ENCODE assay signal across 11 cellular contexts in genomic region chr11:68854273-68854958, GRCh38. TPM values are rescaled to one million over a fixed set of nuclear protein-coding genes. Genes with fewer than 3 reads are reported as not detected.
A peak's percentile ranks its signal among the peaks of the same experiment; 100 is the strongest.
DNase-seq lines count a peak whose midpoint lies in the region; ATAC-seq and TF ChIP-seq lines count a peak whose summit lies in the region.
"Had no signal": no experiment of that assay in that cellular context is flagged by ENCODE, and none has a peak within 500 bp of the region (broad histone marks: within the 10 kb centered on the region; RNA-seq: fewer than 3 reads in every experiment).

No MANE protein-coding gene starts in this region.

- intact Hi-C loops in IMR-90 (cut with micrococcal nuclease) = no loop called here
- intact Hi-C loops in heart left ventricle (cut with DNase I) = loop anchor here in 2 of 10 donors (10.0 kb wide), 2 partner anchors 240 to 250 kb away; no protein-coding TSS in a partner anchor

- H4K5ac ChIP-seq in IMR-90 (ENCODE audit: low read depth, low read length) = no peak overlapping the region

- H3K4me1 ChIP-seq in ACC112 (ENCODE audit: control insufficient read depth, insufficient read depth, low read length, unreplicated experiment) (peaks cover 17% of the 10 kb centered on the region), IMR-90 (ENCODE audit: control insufficient read depth, insufficient read depth, low read length) (peaks cover 2% of the 10 kb centered on the region; the same call in 1 of the 2 replicates), heart left ventricle (peaks cover 0 to 24% (median 9%) of the 10 kb centered on the region in 12 donors), neuronal stem cell (ENCODE audit: control insufficient read depth in 2 of 2, insufficient read depth in 1 of 2, low read depth in 1 of 2, low read length in 2 of 2) (peaks cover 2 to 3% of the 10 kb centered on the region in 2 donors)

- H3K9ac ChIP-seq in IMR-90 (ENCODE audit: low read depth, low read length) (no peak overlapping the region), neuronal stem cell (ENCODE audit: low read depth, low read length, poor library complexity) (no peak overlapping the region)

- BruUV-seq in IMR-90 (replicated peaks; lab: Mats Ljungman, UMichigan) = no TSS peak

- no peak overlapping the region for H2BK12ac ChIP-seq in neuronal stem cell (ENCODE audit: low read length)

- no peaks in the 10 kb centered on the region for H3K79me2 ChIP-seq in ACC112 (ENCODE audit: control insufficient read depth, insufficient read depth, low read length, unreplicated experiment)

- H3K14ac ChIP-seq in IMR-90 (replicated peaks; ENCODE audit: low read depth, low read length) (no peak overlapping the region), neuronal stem cell (ENCODE audit: low read length) (peak overlapping the region; percentile 74)

- WGBS in IMR-90 (ENCODE audit: extremely low coverage in 2 of 2, insufficient read length in 1 of 2), 2 experiments = 36% methylated on average over 6 of the region's 42 CpGs; no CpG with 5 or more reads in 1 of the 2 experiments
- 22 to 35% (median 32%) methylated on average over 36 to 42 of the region's 42 CpGs for WGBS in heart left ventricle, 4 donors
- no CpG with 5 or more reads among the region's 42 CpGs for WGBS in neuronal stem cell (ENCODE audit: extremely low coverage in 2 of 2, insufficient read length in 2 of 2, insufficient replicate concordance in 1 of 2), 2 donors

- H3K4me3 ChIP-seq in ACC112 (ENCODE audit: low read depth, low read length) (peak overlapping the region; percentile 68), IMR-90 (ENCODE audit: insufficient read depth, low read depth, low read length) (no peak overlapping the region), heart left ventricle (peak overlapping the region in 11 of 12 donors; percentile 41 to 66 (median 60)), neuronal stem cell (ENCODE audit: low read length in 2 of 2) (peak overlapping the region in 1 of 2 donors; percentile 72)

- peaks cover 26% of the 10 kb centered on the region for H3K27me3 ChIP-seq in ACC112 (ENCODE audit: insufficient read depth, low read length)
- peaks cover 26% of the 10 kb centered on the region for H3K27me3 ChIP-seq in IMR-90 (ENCODE audit: control insufficient read depth, insufficient read depth, low read length)
- H3K27me3 ChIP-seq in heart left ventricle = peaks cover 0 to 10% (median 0%) of the 10 kb centered on the region in 9 donors
- H3K27me3 ChIP-seq in neuronal stem cell (ENCODE audit: control insufficient read depth in 3 of 3, insufficient read depth in 3 of 3, low read depth in 1 of 3, low read length in 3 of 3) = peaks cover 11 to 48% (median 33%) of the 10 kb centered on the region in 3 experiments

- no peaks in the 10 kb centered on the region for H3K36me3 ChIP-seq in ACC112 (ENCODE audit: insufficient read depth, low read length)
- no peaks in the 10 kb centered on the region for H3K36me3 ChIP-seq in IMR-90 (ENCODE audit: control insufficient read depth, insufficient read depth, low read length)
- no peaks in the 10 kb centered on the region for H3K36me3 ChIP-seq in heart left ventricle
- H3K36me3 ChIP-seq in neuronal stem cell (replicated peaks in 1 of 2; ENCODE audit: control insufficient read depth in 2 of 2, insufficient read depth in 2 of 2, low read length in 2 of 2) = no peaks in the 10 kb centered on the region

- no peak for TF ChIP-seq CTCF in IMR-90 (conservative IDR thresholded peaks at IDR 0.05; ENCODE audit: low read depth, low read length)
- TF ChIP-seq CTCF in heart left ventricle (IDR thresholded peaks at IDR 0.05) = no peak

- H4K20me1 ChIP-seq in IMR-90 (ENCODE audit: insufficient read depth, low read length) = no peaks in the 10 kb centered on the region

- H2BK5ac ChIP-seq in IMR-90 (ENCODE audit: low read depth, low read length, poor library complexity, severe bottlenecking) (no peak overlapping the region), neuronal stem cell (ENCODE audit: low read length) (no peak overlapping the region)

- POLR2A ChIA-PET in IMR-90 (lab: Charles Lee; ENCODE audit: unreplicated experiment) = interaction anchor here (0.6 kb wide), 1 partner anchor 51 kb away, joined by 4 read pairs; no protein-coding TSS in a partner anchor

- in situ Hi-C loops in IMR-90 (cut with MboI; ENCODE audit: low sequenced_read_pairs) = no loop called here

- peak overlapping the region; percentile 18; the same call in 1 of the 2 replicates for H3K4me2 ChIP-seq in IMR-90 (ENCODE audit: low read depth, low read length)
- H3K4me2 ChIP-seq in neuronal stem cell (ENCODE audit: insufficient read depth, low read length, poor library complexity, severe bottlenecking) = peak overlapping the region; percentile 64

- H3K9me3 ChIP-seq in IMR-90 (ENCODE audit: control insufficient read depth, insufficient read depth, low read length) (no peaks in the 10 kb centered on the region; the same call in 1 of the 2 replicates), heart left ventricle (no peaks in the 10 kb centered on the region), neuronal stem cell (replicated peaks in 1 of 2; ENCODE audit: control insufficient read depth in 2 of 2, insufficient read depth in 1 of 2, low read depth in 1 of 2, low read length in 2 of 2) (peaks cover 0 to 5% of the 10 kb centered on the region in 2 donors)

- no peak for TF ChIP-seq RAD21 in IMR-90 (IDR thresholded peaks at IDR 0.05; ENCODE audit: low read length)

- H4K91ac ChIP-seq in IMR-90 (ENCODE audit: insufficient read depth, low read depth, low read length) (no peak overlapping the region), neuronal stem cell (ENCODE audit: low read depth, low read length, poor library complexity) (no peak overlapping the region)

- H2BK120ac ChIP-seq in IMR-90 (ENCODE audit: low read depth, low read length) (no peak overlapping the region), neuronal stem cell (ENCODE audit: low read depth, low read length) (no peak overlapping the region)

- no peak overlapping the region for H3K56ac ChIP-seq in IMR-90 (ENCODE audit: extremely low read depth, insufficient read depth, low read length)

- TF ChIP-seq POLR2A in IMR-90 (IDR thresholded peaks at IDR 0.05; ENCODE audit: low read depth, low read length) (no peak), heart left ventricle (IDR thresholded peaks at IDR 0.05) (no peak)

- H3K27ac ChIP-seq in ACC112 (ENCODE audit: low read depth, low read length) (no peak overlapping the region), IMR-90 (ENCODE audit: insufficient read depth, low read length) (no peak overlapping the region), heart left ventricle (no peak overlapping the region), neuronal stem cell (replicated peaks; ENCODE audit: low read length) (no peak overlapping the region)

- no peaks in the 10 kb centered on the region for H3K9me1 ChIP-seq in IMR-90 (ENCODE audit: insufficient read depth, low read length)

- no peak overlapping the region for H4K8ac ChIP-seq in IMR-90 (ENCODE audit: low read depth in 2 of 2, low read length in 2 of 2)
- H4K8ac ChIP-seq in neuronal stem cell (ENCODE audit: low read depth, low read length) = peak overlapping the region; percentile 27

- H3K23ac ChIP-seq in IMR-90 (ENCODE audit: low read depth, low read length) = no peak overlapping the region; the same call in 1 of the 2 replicates
- peak overlapping the region; percentile 62 for H3K23ac ChIP-seq in neuronal stem cell (ENCODE audit: low read depth, low read length, poor library complexity)

- dilution Hi-C loops in IMR-90 (cut with HindIII; ENCODE audit: low sequenced_read_pairs, unreplicated experiment) = no loop called here

- DNase-seq in IMR-90 = no peak
- no peak for DNase-seq in heart left ventricle
- DNase-seq in neuronal stem cell (ENCODE audit: low spot score) = no peak
- DNase-seq in NCI-H524 treated with DMSO at 0.1 percent for 48 hours (lab: John Stamatoyannopoulos, UW) = no peak
- no peak for DNase-seq in stimulated activated CD4-positive, alpha-beta T cell treated with anti-CD3 and anti-CD28 coated beads, Interleukin-4, amount 100 ng/mL, for 24 hours
- DNase-seq: MM.1S, NCI-H526 treated with DMSO at 0.1 percent for 48 hours, T-helper 2 cell had no signal

- H2AK5ac ChIP-seq in IMR-90 (ENCODE audit: low read depth, low read length) = no peak overlapping the region
- peak overlapping the region; percentile 33 for H2AK5ac ChIP-seq in neuronal stem cell (ENCODE audit: low read depth, low read length)

- no peak overlapping the region for H3K4ac ChIP-seq in IMR-90 (ENCODE audit: low read depth, low read length)
- H3K4ac ChIP-seq in neuronal stem cell (ENCODE audit: low read length) = no peak overlapping the region

- no peaks in the 10 kb centered on the region for H3K79me1 ChIP-seq in IMR-90 (ENCODE audit: low read depth in 1 of 2, low read length in 2 of 2)
- H3K79me1 ChIP-seq in neuronal stem cell (ENCODE audit: low read depth, low read length) = no peaks in the 10 kb centered on the region

- H2BK15ac ChIP-seq in IMR-90 (ENCODE audit: low read depth, low read length) (no peak overlapping the region), neuronal stem cell (ENCODE audit: low read length) (no peak overlapping the region)

- no peak overlapping the region for H2BK20ac ChIP-seq in IMR-90 (ENCODE audit: low read depth, low read length)

- no peak for ATAC-seq in IMR-90 (ENCODE audit: low read depth)
- ATAC-seq in heart left ventricle = no peak
- no peak for ATAC-seq in GM21619 (IDR thresholded peaks at IDR 0.05; ENCODE audit: unreplicated experiment)
- ATAC-seq in HG02678 (IDR thresholded peaks at IDR 0.05; ENCODE audit: unreplicated experiment) = no peak

- H3K18ac ChIP-seq in IMR-90 (ENCODE audit: low read depth, low read length) = no peak overlapping the region
- peak overlapping the region; percentile 86 for H3K18ac ChIP-seq in neuronal stem cell (ENCODE audit: low read length)

- no peak overlapping the region for H2AFZ ChIP-seq in ACC112 (ENCODE audit: low read length, unreplicated experiment)
- peak overlapping the region; percentile 16 for H2AFZ ChIP-seq in IMR-90 (replicated peaks; ENCODE audit: low read length, poor library complexity)
- peak overlapping the region; percentile 75 for H2AFZ ChIP-seq in neuronal stem cell (ENCODE audit: low read length)

- CTCF ChIA-PET in IMR-90 (lab: Yijun Ruan, JAX) = interaction anchor here (1.2 kb wide), 1 partner anchor 222 kb away, joined by 3 read pairs; no protein-coding TSS in a partner anchor

- H2AK9ac ChIP-seq in IMR-90 (replicated peaks; ENCODE audit: low read depth, low read length, poor library complexity) = peak overlapping the region; percentile 29

RNA-seq across cellular contexts. Expression of gene CPT1A, which starts 12.7 kb away (rescaled TPM):
- total RNA-seq in IMR-90 (2012; rRNA removed) (18.6 and 21.3 TPM in 2 replicates), heart left ventricle (100 to 1,000 TPM in 1 of 9 donors, 10 to 100 TPM in 8; 33.0 to 116 (median 51.9) TPM)
- polyA plus RNA-seq in IMR-90 (2012; rRNA removed) (12.8 and 15.4 TPM in 2 replicates), heart left ventricle (10 to 100 TPM; 20.9 to 38.5 TPM)
- 8.4 and 13.6 TPM in 2 replicates for polyA plus RNA-seq in IMR-90 (2012; cell fraction: cytosol; rRNA removed)
- polyA plus RNA-seq in IMR-90 (2012; cell fraction: nucleus; rRNA removed; ENCODE audit: low replicate concordance) = 15.5 and 18.3 TPM in 2 replicates
- 0.84 TPM for polyA plus RNA-seq in neuronal stem cell (2013, experiment 1 of 2)
- 0.93 TPM for polyA plus RNA-seq in neuronal stem cell (2013, experiment 2 of 2)

RNA-seq across cellular contexts. Expression of gene MRPL21, which starts 49.2 kb away (rescaled TPM):
- total RNA-seq in IMR-90 (2012; rRNA removed) (19.2 and 21.7 TPM in 2 replicates), heart left ventricle (100 to 1,000 TPM in 2 of 9 donors, 10 to 100 TPM in 7; 59.9 to 120 (median 87.9) TPM)
- polyA plus RNA-seq in IMR-90 (2012; rRNA removed) (26.3 and 29.6 TPM in 2 replicates), heart left ventricle (100 to 1,000 TPM; 117 to 230 TPM)
- 36.4 and 38.7 TPM in 2 replicates for polyA plus RNA-seq in IMR-90 (2012; cell fraction: cytosol; rRNA removed)
- polyA plus RNA-seq in IMR-90 (2012; cell fraction: nucleus; rRNA removed; ENCODE audit: low replicate concordance) = 16.0 and 26.8 TPM in 2 replicates
- polyA plus RNA-seq in neuronal stem cell (2013, experiment 1 of 2) = 72.9 TPM
- polyA plus RNA-seq in neuronal stem cell (2013, experiment 2 of 2) = 67.6 TPM

RNA-seq across cellular contexts. Expression of gene IGHMBP2, which starts 49.3 kb away (rescaled TPM):
- total RNA-seq in IMR-90 (2012; rRNA removed) = 3.9 and 4.5 TPM in 2 replicates
- polyA plus RNA-seq in IMR-90 (2012; rRNA removed) = 11.1 and 11.3 TPM in 2 replicates
- 4.8 and 8.3 TPM in 2 replicates for polyA plus RNA-seq in IMR-90 (2012; cell fraction: cytosol; rRNA removed)
- polyA plus RNA-seq in IMR-90 (2012; cell fraction: nucleus; rRNA removed; ENCODE audit: low replicate concordance) = 28.8 and 56.0 TPM in 2 replicates
- 10 to 100 TPM in 6 of 9 donors, 1 to 10 TPM in 3; 8.3 to 18.9 (median 13.7) TPM for total RNA-seq in heart left ventricle
- 10 to 100 TPM; 10.3 to 12.6 TPM for polyA plus RNA-seq in heart left ventricle
- polyA plus RNA-seq in neuronal stem cell (2013, experiment 1 of 2) = 7.8 TPM
- polyA plus RNA-seq in neuronal stem cell (2013, experiment 2 of 2) = 7.6 TPM
